ENCODE assay signal across 1 cellular context in genomic region chr5:60563696-60564324, GRCh38.
A peak's percentile ranks its signal among the peaks of the same experiment; 100 is the strongest.
TF ChIP-seq lines count a peak whose summit lies in the region.

No MANE protein-coding gene starts in this region.

TF ChIP-seq in HepG2, 621 proteins besides CTCF, POLR2A, EP300 and RAD21 (continued from another document):
- TF ChIP-seq ZNF296 (CRISPR knock-in tag; conservative IDR thresholded peaks at IDR 0.05) (no peak), CENPX (CRISPR knock-in tag; IDR thresholded peaks at IDR 0.05) (no peak), RARG (CRISPR knock-in tag; IDR thresholded peaks at IDR 0.05; ENCODE audit: low read depth) (no peak), ZNF703 (CRISPR knock-in tag; IDR thresholded peaks at IDR 0.05; ENCODE audit: borderline replicate concordance) (no peak), SIX4 (CRISPR knock-in tag; IDR thresholded peaks at IDR 0.05) (no peak), ZNF598 (CRISPR knock-in tag; IDR thresholded peaks at IDR 0.05; ENCODE audit: borderline replicate concordance) (no peak), ZNF567 (CRISPR knock-in tag; IDR thresholded peaks at IDR 0.05; ENCODE audit: borderline replicate concordance) (no peak), ZBTB39 (CRISPR knock-in tag; IDR thresholded peaks at IDR 0.05) (no peak), NPAS2 (CRISPR knock-in tag; IDR thresholded peaks at IDR 0.05; ENCODE audit: borderline replicate concordance) (no peak), ZNF30 (CRISPR knock-in tag; IDR thresholded peaks at IDR 0.05) (no peak), ZHX2 (IDR thresholded peaks at IDR 0.05; ENCODE audit: low read depth) (no peak), ZHX2 (CRISPR knock-in tag; IDR thresholded peaks at IDR 0.05; ENCODE audit: borderline replicate concordance) (no peak), ZKSCAN1 (IDR thresholded peaks at IDR 0.05; ENCODE audit: low read length) (no peak), ZSCAN30 (CRISPR knock-in tag; IDR thresholded peaks at IDR 0.05) (no peak), SRSF1 (optimal IDR thresholded peaks at IDR 0.05; ENCODE audit: low read depth, low read length) (no peak), GLI4 (CRISPR knock-in tag; IDR thresholded peaks at IDR 0.05; ENCODE audit: borderline replicate concordance) (no peak), TRIM24 (CRISPR knock-in tag; IDR thresholded peaks at IDR 0.05) (0 out of 2 replicates have a peak, but pooled peaks have one; percentile 56), ZKSCAN8 (CRISPR knock-in tag; IDR thresholded peaks at IDR 0.05; ENCODE audit: borderline replicate concordance) (peak; percentile 21; the same call in 1 of the 2 replicates), ZNF660 (CRISPR knock-in tag; IDR thresholded peaks at IDR 0.05; ENCODE audit: borderline replicate concordance, low read depth) (no peak), ATF7-NPFF (CRISPR knock-in tag; IDR thresholded peaks at IDR 0.05; ENCODE audit: low read depth) (no peak)
TF ChIP-seq in HepG2: peak in this region for 48.
